28 cellular contexts compared by ENCODE assay signal in the genomic region with DNA sequence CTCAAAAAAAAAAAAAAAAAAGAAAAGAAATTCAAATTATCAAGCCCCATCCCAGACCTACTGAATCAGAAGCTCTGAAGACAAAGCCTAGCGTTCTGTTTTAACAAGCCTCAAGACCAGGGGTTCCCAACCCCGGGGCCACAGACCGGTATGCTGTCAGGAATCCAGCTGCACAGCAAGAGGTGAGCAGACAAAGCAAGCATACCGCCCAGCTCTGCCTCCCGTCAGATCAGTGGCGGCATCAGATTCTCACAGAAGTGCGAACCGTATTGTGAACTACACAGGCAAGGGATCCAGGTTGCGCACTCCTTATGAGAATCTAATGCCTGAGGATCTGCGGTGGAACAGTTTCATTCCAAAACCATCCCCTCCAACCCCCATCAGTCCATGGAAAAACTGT. TPM values are rescaled to one million over a fixed set of nuclear protein-coding genes. Genes with fewer than 3 reads are reported as not detected.
"Had no signal": no experiment of that assay in that cellular context is flagged by ENCODE, and none has a peak within 500 bp of the region (broad histone marks: within the 10 kb centered on the region; RNA-seq: fewer than 3 reads in every experiment).

No MANE protein-coding gene starts in this region.

- H3K9ac ChIP-seq: SK-N-SH had no signal

- H3K4me1 Mint-ChIP-seq: activated CD4-positive, alpha-beta memory T cell treated with anti-CD3 and anti-CD28 coated beads, Interleukin-2, amount 10 ng/mL, durations not matched to agents 7 days and 5 days; activated naive CD8-positive, alpha-beta T cell treated with anti-CD3 and anti-CD28 coated beads for 36 hours; activated T-helper 17 cell treated with anti-CD3 and anti-CD28 coated beads, Interleukin-2, amount 50 U/mL, for 72 hours had no signal

- H3K27ac ChIP-seq: RWPE1, SJCRH30 had no signal

- H3K9me3 ChIP-seq: breast epithelium, MG63, Peyer's patch, SJCRH30, SK-N-SH had no signal

- H3K4me2 ChIP-seq: SK-N-SH had no signal

- H3K27me3 ChIP-seq: breast epithelium, MG63, Peyer's patch, SJCRH30 had no signal

- H3K36me3 Mint-ChIP-seq: activated naive CD8-positive, alpha-beta T cell treated with anti-CD3 and anti-CD28 coated beads for 36 hours had no signal

- H3K4me3 Mint-ChIP-seq: activated CD4-positive, alpha-beta memory T cell treated with anti-CD3 and anti-CD28 coated beads, Interleukin-2, amount 10 ng/mL, durations not matched to agents 7 days and 5 days; activated naive CD4-positive, alpha-beta T cell treated with anti-CD3 and anti-CD28 coated beads for 36 hours; activated naive CD8-positive, alpha-beta T cell treated with anti-CD3 and anti-CD28 coated beads for 36 hours; activated T-helper 17 cell treated with anti-CD3 and anti-CD28 coated beads, Interleukin-2, amount 50 U/mL, for 72 hours had no signal

- H3K4me1 ChIP-seq: breast epithelium, SJCRH30 had no signal

- ATAC-seq: activated T-helper 17 cell treated with anti-CD3 and anti-CD28 coated beads, Interleukin-2, amount 50 U/mL, for 72 hours had no signal

- H3K4me3 ChIP-seq: breast epithelium, MG63, SJCRH30 had no signal

- H3K27ac Mint-ChIP-seq: activated CD4-positive, alpha-beta memory T cell treated with anti-CD3 and anti-CD28 coated beads, Interleukin-2, amount 10 ng/mL, durations not matched to agents 7 days and 5 days; activated naive CD4-positive, alpha-beta T cell treated with anti-CD3 and anti-CD28 coated beads for 36 hours; activated naive CD8-positive, alpha-beta T cell treated with anti-CD3 and anti-CD28 coated beads for 36 hours; activated T-helper 17 cell treated with anti-CD3 and anti-CD28 coated beads, Interleukin-2, amount 50 U/mL, for 72 hours had no signal

- DNase-seq: activated CD4-positive, alpha-beta memory T cell treated with anti-CD3 and anti-CD28 coated beads, Interleukin-2, amount 10 ng/mL, durations not matched to agents 7 days and 5 days; activated CD4-positive, alpha-beta T cell treated with anti-CD3 and anti-CD28 coated beads, Interleukin-2, amount 50 U/mL, for 1 hour; activated CD4-positive, CD25-positive, alpha-beta regulatory T cell; activated gamma-delta T cell; activated naive CD4-positive, alpha-beta T cell treated with anti-CD3 and anti-CD28 coated beads for 36 hours; activated naive CD8-positive, alpha-beta T cell treated with anti-CD3 and anti-CD28 coated beads for 36 hours; activated T-cell treated with anti-CD3 and anti-CD28 coated beads for 4 hours; activated T-cell treated with anti-CD3 and anti-CD28 coated beads, Interleukin-2, amount 50 U/mL, for 48 hours; anterior cingulate cortex; caudate nucleus; MG63; MV-4-11; NCI-H1105; NCI-H1436; NCI-H1694 treated with DMSO at 0.1 percent for 48 hours; NCI-H2029 treated with DMSO at 0.1 percent for 48 hours; NCI-H345; NCI-H510A; NCI-H526 treated with DMSO at 0.1 percent for 48 hours; Peyer's patch; Right ventricle myocardium superior; SJCRH30; SK-N-SH; T-helper 1 cell had no signal

- H3K36me3 ChIP-seq: breast epithelium, MG63, Peyer's patch, SJCRH30 had no signal

RNA-seq across cellular contexts. Expression of a gene that starts 57.8 kb away (rescaled TPM):
- total RNA-seq: activated CD4-positive, alpha-beta memory T cell treated with anti-CD3 and anti-CD28 coated beads, Interleukin-2, amount 10 ng/mL, durations not matched to agents 7 days and 5 days; activated CD8-positive, alpha-beta memory T cell treated with anti-CD3 and anti-CD28 coated beads for 36 hours; activated naive CD4-positive, alpha-beta T cell treated with anti-CD3 and anti-CD28 coated beads for 36 hours; activated naive CD8-positive, alpha-beta T cell treated with anti-CD3 and anti-CD28 coated beads for 36 hours had no signal
